Comparison of ENCODE assay signal across 8 cellular contexts in the genomic region with DNA sequence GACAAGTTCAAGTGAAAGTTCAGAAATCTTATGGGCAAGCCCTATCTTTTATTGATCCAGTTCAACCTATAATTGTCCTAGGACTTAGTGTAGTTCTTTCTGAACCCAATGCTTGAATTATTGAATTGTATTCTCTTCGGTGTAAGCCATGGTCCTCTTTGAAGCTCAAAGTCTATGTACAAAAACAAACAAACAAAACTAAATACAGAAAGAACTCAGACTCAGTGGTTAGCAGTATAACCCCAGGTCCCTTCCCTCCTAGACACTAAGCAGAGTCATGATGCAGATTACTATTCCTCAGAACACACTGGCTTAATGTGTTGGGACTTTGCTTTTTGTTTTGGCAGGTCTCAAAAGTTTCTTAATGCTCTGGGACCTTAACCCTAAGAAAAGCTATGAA.
"Had no signal": no experiment of that assay in that cellular context is flagged by ENCODE, and none has a peak within 500 bp of the region (broad histone marks: within the 10 kb centered on the region; RNA-seq: fewer than 3 reads in every experiment).

No MANE protein-coding gene starts in this region.

- FAIRE-seq: G401.6, GM12878, GM12891, GM12892, GM18507, GM19239 had no signal

- ATAC-seq: GM12878 had no signal

- DNase-seq: GDM1, GF-D8 had no signal

- H3K4me3 ChIP-seq: GM12878 had no signal
